Comparison of ENCODE assay signal across 9 cellular contexts in genomic region chr18:55833543-55833942, GRCh38.
DNase-seq lines count a peak whose midpoint lies in the region; ATAC-seq and TF ChIP-seq lines count a peak whose summit lies in the region.
"Had no signal": no experiment of that assay in that cellular context is flagged by ENCODE, and none has a peak within 500 bp of the region (broad histone marks: within the 10 kb centered on the region; RNA-seq: fewer than 3 reads in every experiment).

No MANE protein-coding gene starts in this region.

- H3K27me3 ChIP-seq in osteoblast (ENCODE audit: insufficient read depth, low read length) (no peaks in the 10 kb centered on the region), H7 (ENCODE audit: control insufficient read depth, insufficient read depth, low read length) (no peaks in the 10 kb centered on the region)

- peak overlapping the region; percentile 68 for H3K27ac ChIP-seq in osteoblast (ENCODE audit: low read depth, low read length)

- in situ Hi-C loops in Caki2 (cut with HindIII; ENCODE audit: low pct_unique_long_range_greater_than_20kb, low sequenced_read_pairs) = no loop called here

- H2AFZ ChIP-seq in osteoblast (ENCODE audit: low read length) = no peak overlapping the region

- DNase-seq in Caki2 (ENCODE audit: low read depth) (peak; percentile 70), RKO (ENCODE audit: low spot score) (peak; percentile 60), osteoblast (ENCODE audit: insufficient read length, low spot score, missing footprints) (peak; percentile 88), H7 (no peak), NCI-H510A treated with DMSO at 0.1 percent for 48 hours (lab: John Stamatoyannopoulos, UW) (no peak)
- DNase-seq: aorta had no signal

- H3K4me3 ChIP-seq in osteoblast (ENCODE audit: insufficient read depth, low read length) = no peak overlapping the region
- H3K4me3 ChIP-seq in H7 (ENCODE audit: insufficient read depth, low read depth, low read length) = no peak overlapping the region

- no peaks in the 10 kb centered on the region for H3K36me3 ChIP-seq in osteoblast (ENCODE audit: insufficient read depth, low read length)
- no peaks in the 10 kb centered on the region for H3K36me3 ChIP-seq in H7 (replicated peaks; ENCODE audit: control insufficient read depth, insufficient read depth, low read length)

- H3K79me2 ChIP-seq in osteoblast (ENCODE audit: insufficient read depth, low read length) = no peaks in the 10 kb centered on the region

- TF ChIP-seq CTCF in osteoblast (IDR thresholded peaks at IDR 0.05; ENCODE audit: extremely low read depth, low read depth, low read length) = no peak

- no peaks in the 10 kb centered on the region for H3K9me3 ChIP-seq in osteoblast (ENCODE audit: low read depth, low read length)

- H4K20me1 ChIP-seq in osteoblast (ENCODE audit: insufficient read depth, low read length) = no peaks in the 10 kb centered on the region

- H3K4me2 ChIP-seq in osteoblast (ENCODE audit: insufficient read depth, low read length) = no peak overlapping the region

- H3K4me1 ChIP-seq in osteoblast (ENCODE audit: insufficient read depth, low read length) = peaks cover 20% of the 10 kb centered on the region

- ATAC-seq in esophagus mucosa = peak; percentile 66
- no peak for ATAC-seq in HG02642 (IDR thresholded peaks at IDR 0.05; ENCODE audit: poor library complexity, unreplicated experiment)
- no peak for ATAC-seq in GM21360 (IDR thresholded peaks at IDR 0.05; ENCODE audit: unreplicated experiment)

Comparison
In these comparisons a context has a peak if more than half of its experiments do, and no peak if none do; other contexts are left out.
1. DNase-seq: peak in Caki2 (single experiment), RKO (single experiment) and osteoblast (single experiment); none in H7 (single experiment) and NCI-H510A treated with DMSO at 0.1 percent for 48 hours (single experiment).